Comparison of ENCODE assay signal across 11 cellular contexts in the genomic region with DNA sequence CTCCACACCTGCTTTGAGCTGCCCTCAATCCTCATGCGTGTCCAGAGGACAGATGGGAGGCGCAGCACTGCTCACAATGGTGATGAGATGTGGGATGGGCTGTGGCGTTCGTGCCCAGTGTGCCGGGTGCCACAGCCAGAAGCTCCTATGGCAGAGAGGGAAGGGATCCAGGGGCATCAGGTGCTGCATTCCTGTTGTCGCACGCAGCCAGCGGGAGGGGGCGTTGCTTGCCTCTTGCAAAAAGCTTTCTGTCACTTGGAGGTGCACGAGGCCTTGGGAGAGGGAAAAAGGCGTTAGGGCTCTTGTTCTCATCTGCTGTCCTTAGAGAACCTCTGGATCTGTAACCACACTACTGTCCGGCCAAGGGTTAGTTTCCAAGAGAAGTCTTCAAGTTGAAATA. TPM values are rescaled to one million over a fixed set of nuclear protein-coding genes. Genes with fewer than 3 reads are reported as not detected.
A peak's percentile ranks its signal among the peaks of the same experiment; 100 is the strongest.
DNase-seq lines count a peak whose midpoint lies in the region; ATAC-seq, FAIRE-seq and TF ChIP-seq lines count a peak whose summit lies in the region.
"Had no signal": no experiment of that assay in that cellular context is flagged by ENCODE, and none has a peak within 500 bp of the region (broad histone marks: within the 10 kb centered on the region; RNA-seq: fewer than 3 reads in every experiment).

No MANE protein-coding gene starts in this region.

- no peak overlapping the region for H3K4me3 ChIP-seq in bronchial epithelial cell (ENCODE audit: low read depth, low read length)
- no peak overlapping the region for H3K4me3 ChIP-seq in MG63

- H3K9me3 Mint-ChIP-seq in activated CD8-positive, alpha-beta memory T cell treated with anti-CD3 and anti-CD28 coated beads, Interleukin-2, amount 10 ng/mL, durations not matched to agents 7 days and 5 days (ENCODE audit: low read depth), result no peaks in the 10 kb centered on the region
- H3K9me3 Mint-ChIP-seq: HFFc6 had no signal

- no peaks in the 10 kb centered on the region for H3K27me3 ChIP-seq in bronchial epithelial cell (ENCODE audit: control insufficient read depth, insufficient read depth, low read length)
- H3K27me3 ChIP-seq in MG63, result no peaks in the 10 kb centered on the region

- DNase-seq in activated CD8-positive, alpha-beta memory T cell treated with anti-CD3 and anti-CD28 coated beads, Interleukin-2, amount 10 ng/mL, durations not matched to agents 7 days and 5 days, result peak; percentile 31
- DNase-seq in activated CD8-positive, alpha-beta memory T cell treated with anti-CD3 and anti-CD28 coated beads, Interleukin-2, amount 50 U/mL, for 4 hours, result no peak
- DNase-seq in NCI-H2107 (lab: John Stamatoyannopoulos, UW) (peak; percentile 61), bronchial epithelial cell (ENCODE audit: low read depth) (no peak), MG63 (no peak), GM13977 (ENCODE audit: low spot score) (no peak)
- DNase-seq in stimulated activated CD8-positive, alpha-beta memory T cell treated with anti-CD3 and anti-CD28 coated beads, Interleukin-4, amount 100 ng/mL, for 48 hours, result peak; percentile 24
- DNase-seq: HFFc6 had no signal

- TF ChIP-seq CTCF in bronchial epithelial cell (IDR thresholded peaks at IDR 0.05; ENCODE audit: insufficient read depth, low read length, severe bottlenecking) (peak; percentile 33), GM13977 (IDR thresholded peaks at IDR 0.05; ENCODE audit: extremely low read depth, insufficient read depth, missing control alignments) (no peak)

- no peak overlapping the region for H3K27ac Mint-ChIP-seq in activated CD8-positive, alpha-beta memory T cell treated with anti-CD3 and anti-CD28 coated beads, Interleukin-2, amount 10 ng/mL, durations not matched to agents 7 days and 5 days
- H3K27ac Mint-ChIP-seq: B cell, HFFc6 had no signal

- ATAC-seq in activated CD8-positive, alpha-beta memory T cell treated with anti-CD3 and anti-CD28 coated beads, Interleukin-2, amount 10 ng/mL, durations not matched to agents 7 days and 5 days, result no peak
- ATAC-seq in HG02610 (IDR thresholded peaks at IDR 0.05; ENCODE audit: unreplicated experiment), result no peak

- H3K9me3 ChIP-seq in MG63, result no peaks in the 10 kb centered on the region

- H3K27me3 Mint-ChIP-seq in activated CD8-positive, alpha-beta memory T cell treated with anti-CD3 and anti-CD28 coated beads, Interleukin-2, amount 10 ng/mL, durations not matched to agents 7 days and 5 days, result no peaks in the 10 kb centered on the region

- CTCF ChIA-PET in activated CD8-positive, alpha-beta memory T cell treated with anti-CD3 and anti-CD28 coated beads, Interleukin-2, amount 10 ng/mL, durations not matched to agents 7 days and 5 days (lab: Charles Lee), result interaction anchor here (0.6 kb wide), 1 partner anchor 21 kb away, joined by 3 read pairs; no protein-coding TSS in a partner anchor

- FAIRE-seq in bronchial epithelial cell (lab: Jason Lieb, UNC), result no peak

- H3K36me3 ChIP-seq in bronchial epithelial cell (ENCODE audit: control insufficient read depth, insufficient read depth, low read length), result no peaks in the 10 kb centered on the region
- H3K36me3 ChIP-seq in MG63, result no peaks in the 10 kb centered on the region

- in situ Hi-C loops in GM13977 (cut with MboI; ENCODE audit: low pct_unique_long_range_greater_than_20kb, low sequenced_read_pairs, unreplicated experiment), result no loop called here

- no peak overlapping the region for H3K4me3 Mint-ChIP-seq in activated CD8-positive, alpha-beta memory T cell treated with anti-CD3 and anti-CD28 coated beads, Interleukin-2, amount 10 ng/mL, durations not matched to agents 7 days and 5 days
- H3K4me3 Mint-ChIP-seq: B cell, HFFc6 had no signal

- H3K36me3 Mint-ChIP-seq in activated CD8-positive, alpha-beta memory T cell treated with anti-CD3 and anti-CD28 coated beads, Interleukin-2, amount 10 ng/mL, durations not matched to agents 7 days and 5 days, result no peaks in the 10 kb centered on the region

- H3K4me1 Mint-ChIP-seq in activated CD8-positive, alpha-beta memory T cell treated with anti-CD3 and anti-CD28 coated beads, Interleukin-2, amount 10 ng/mL, durations not matched to agents 7 days and 5 days, result no peaks in the 10 kb centered on the region
- H3K4me1 Mint-ChIP-seq: B cell had no signal

RNA-seq across cellular contexts. Expression of gene ALLC, which starts 29.2 kb away (rescaled TPM):
- not detected for total RNA-seq in activated CD8-positive, alpha-beta memory T cell treated with anti-CD3 and anti-CD28 coated beads, Interleukin-2, amount 10 ng/mL, durations not matched to agents 7 days and 5 days
- total RNA-seq in bronchial epithelial cell, result not detected in 2 replicates
- total RNA-seq in MG63 (2014; rRNA removed; shearing (Covaris generic); ENCODE audit: low replicate concordance), result not detected in 2 replicates
- total RNA-seq: B cell, HFFc6, renal cortical epithelial cell had no signal

RNA-seq across cellular contexts. Expression of gene COLEC11, which starts 33.9 kb away (rescaled TPM):
- total RNA-seq in activated CD8-positive, alpha-beta memory T cell treated with anti-CD3 and anti-CD28 coated beads, Interleukin-2, amount 10 ng/mL, durations not matched to agents 7 days and 5 days, result under 1 TPM; 0.23 to 0.32 TPM
- 0.26 and 0.38 TPM in 2 replicates for total RNA-seq in bronchial epithelial cell
- 2.1 TPM in 1 of 2 replicates, not detected in the other for total RNA-seq in MG63 (2014; rRNA removed; shearing (Covaris generic); ENCODE audit: low replicate concordance)
- total RNA-seq: B cell, HFFc6, renal cortical epithelial cell had no signal

RNA-seq across cellular contexts. Expression of gene RPS7, which starts 53.7 kb away (rescaled TPM):
- 1,000 to 10,000 TPM; 1,010 to 1,163 TPM for total RNA-seq in activated CD8-positive, alpha-beta memory T cell treated with anti-CD3 and anti-CD28 coated beads, Interleukin-2, amount 10 ng/mL, durations not matched to agents 7 days and 5 days
- 1,493 and 1,994 TPM in 2 replicates for total RNA-seq in bronchial epithelial cell
- 3,110 and 4,078 TPM in 2 replicates for total RNA-seq in MG63 (2014; rRNA removed; shearing (Covaris generic); ENCODE audit: low replicate concordance)

Comparison
In these comparisons a context has a peak if more than half of its experiments do, and no peak if none do; other contexts are left out.
1. DNase-seq: peak in activated CD8-positive, alpha-beta memory T cell treated with anti-CD3 and anti-CD28 coated beads, Interleukin-2, amount 10 ng/mL, durations not matched to agents 7 days and 5 days (single experiment), NCI-H2107 (single experiment) and stimulated activated CD8-positive, alpha-beta memory T cell treated with anti-CD3 and anti-CD28 coated beads, Interleukin-4, amount 100 ng/mL, for 48 hours (single experiment); none in activated CD8-positive, alpha-beta memory T cell treated with anti-CD3 and anti-CD28 coated beads, Interleukin-2, amount 50 U/mL, for 4 hours (single experiment), bronchial epithelial cell (single experiment), MG63 (single experiment) and GM13977 (single experiment).